ENCODE assay signal across 1 cellular context in the genomic region with DNA sequence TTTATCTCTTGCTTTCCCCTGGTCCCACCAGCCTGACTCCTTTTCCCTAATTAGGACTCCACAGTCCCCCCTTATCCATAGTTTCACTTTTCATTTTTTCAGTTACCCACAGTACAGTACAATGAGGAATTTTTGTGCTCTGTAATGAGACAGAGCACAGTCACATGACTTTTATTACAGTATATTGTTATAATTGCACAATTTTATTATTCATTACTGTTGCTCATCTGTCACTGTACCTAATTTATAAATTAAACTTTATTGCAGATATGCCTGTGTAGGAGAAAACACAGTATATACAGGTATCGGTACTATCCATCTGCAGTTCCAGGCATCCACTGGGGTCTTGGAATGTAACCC.
TF ChIP-seq lines count a peak whose summit lies in the region.

No MANE protein-coding gene starts in this region.

TF ChIP-seq in SK-N-SH treated with all-trans-retinoic acid at 6 μM for 48 hours, 23 proteins besides CTCF, POLR2A, EP300 and RAD21 (continued from another document):
- TF ChIP-seq, protein P1, sequence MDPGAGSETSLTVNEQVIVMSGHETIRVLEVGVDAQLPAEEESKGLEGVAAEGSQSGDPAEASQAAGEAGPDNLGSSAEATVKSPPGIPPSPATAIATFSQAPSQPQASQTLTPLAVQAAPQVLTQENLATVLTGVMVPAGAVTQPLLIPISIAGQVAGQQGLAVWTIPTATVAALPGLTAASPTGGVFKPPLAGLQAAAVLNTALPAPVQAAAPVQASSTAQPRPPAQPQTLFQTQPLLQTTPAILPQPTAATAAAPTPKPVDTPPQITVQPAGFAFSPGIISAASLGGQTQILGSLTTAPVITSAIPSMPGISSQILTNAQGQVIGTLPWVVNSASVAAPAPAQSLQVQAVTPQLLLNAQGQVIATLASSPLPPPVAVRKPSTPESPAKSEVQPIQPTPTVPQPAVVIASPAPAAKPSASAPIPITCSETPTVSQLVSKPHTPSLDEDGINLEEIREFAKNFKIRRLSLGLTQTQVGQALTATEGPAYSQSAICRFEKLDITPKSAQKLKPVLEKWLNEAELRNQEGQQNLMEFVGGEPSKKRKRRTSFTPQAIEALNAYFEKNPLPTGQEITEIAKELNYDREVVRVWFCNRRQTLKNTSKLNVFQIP (CRISPR knock-in tag; IDR thresholded peaks at IDR 0.05; ENCODE audit: borderline replicate concordance, low read depth) = no peak
- TF ChIP-seq, protein P2, sequence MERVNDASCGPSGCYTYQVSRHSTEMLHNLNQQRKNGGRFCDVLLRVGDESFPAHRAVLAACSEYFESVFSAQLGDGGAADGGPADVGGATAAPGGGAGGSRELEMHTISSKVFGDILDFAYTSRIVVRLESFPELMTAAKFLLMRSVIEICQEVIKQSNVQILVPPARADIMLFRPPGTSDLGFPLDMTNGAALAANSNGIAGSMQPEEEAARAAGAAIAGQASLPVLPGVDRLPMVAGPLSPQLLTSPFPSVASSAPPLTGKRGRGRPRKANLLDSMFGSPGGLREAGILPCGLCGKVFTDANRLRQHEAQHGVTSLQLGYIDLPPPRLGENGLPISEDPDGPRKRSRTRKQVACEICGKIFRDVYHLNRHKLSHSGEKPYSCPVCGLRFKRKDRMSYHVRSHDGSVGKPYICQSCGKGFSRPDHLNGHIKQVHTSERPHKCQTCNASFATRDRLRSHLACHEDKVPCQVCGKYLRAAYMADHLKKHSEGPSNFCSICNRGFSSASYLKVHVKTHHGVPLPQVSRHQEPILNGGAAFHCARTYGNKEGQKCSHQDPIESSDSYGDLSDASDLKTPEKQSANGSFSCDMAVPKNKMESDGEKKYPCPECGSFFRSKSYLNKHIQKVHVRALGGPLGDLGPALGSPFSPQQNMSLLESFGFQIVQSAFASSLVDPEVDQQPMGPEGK (CRISPR knock-in tag; IDR thresholded peaks at IDR 0.05; ENCODE audit: borderline replicate concordance) = no peak
- TF ChIP-seq BACH2 (CRISPR knock-in tag; IDR thresholded peaks at IDR 0.05; ENCODE audit: borderline replicate concordance) = no peak
